In genomic region chr19:29429021-29429420, GRCh38 we compare ENCODE assay signal across 26 cellular contexts.
"Had no signal": no experiment of that assay in that cellular context is flagged by ENCODE, and none has a peak within 500 bp of the region (broad histone marks: within the 10 kb centered on the region; RNA-seq: fewer than 3 reads in every experiment).

No MANE protein-coding gene starts in this region.

- DNase-seq: colonic mucosa; cortex of kidney; effector CD8-positive, alpha-beta T cell; effector memory CD8-positive, alpha-beta T cell; endodermal cell; erythroblast; esophagus squamous epithelium; foreskin fibroblast; foreskin melanocyte; gastrocnemius medialis; glutamatergic neuron; head of caudate nucleus; heart right ventricle; hippocampal formation; islet precursor cell; left cardiac atrium; left lung; left ventricle myocardium superior; lower lobe of right lung; mesenchymal stem cell; mucosa of descending colon had no signal

- H3K9me3 ChIP-seq: colonic mucosa, esophagus squamous epithelium, gastrocnemius medialis, left lung, lower lobe of right lung, mucosa of descending colon had no signal

- H3K4me1 ChIP-seq: colonic mucosa, esophagus squamous epithelium, gastrocnemius medialis, heart right ventricle, left lung, lower lobe of right lung had no signal

- H3K27me3 ChIP-seq: colonic mucosa, gastrocnemius medialis had no signal

- H3K4me3 ChIP-seq: colonic mucosa, esophagus squamous epithelium, gastrocnemius medialis, heart right ventricle, left lung, lower lobe of right lung, mucosa of descending colon had no signal

- H3K4me1 Mint-ChIP-seq: endodermal cell, mesothelial cell of epicardium had no signal

- ATAC-seq: effector memory CD8-positive, alpha-beta T cell; esophagus mucosa; gastrocnemius medialis; left cardiac atrium; left lung; left ventricle myocardium superior; lower lobe of right lung; mucosa of descending colon had no signal

- H3K27me3 Mint-ChIP-seq: dendritic cell treated with granulocyte-macrophage colony-stimulating factor and Interleukin-4, amounts not matched to agents 40 ng/mL and 50 ng/mL, for 4 days had no signal

- H3K36me3 ChIP-seq: colonic mucosa, esophagus squamous epithelium, gastrocnemius medialis, heart right ventricle, left lung, lower lobe of right lung had no signal

- FAIRE-seq: endometrium had no signal

- H3K9me3 Mint-ChIP-seq: dendritic cell treated with granulocyte-macrophage colony-stimulating factor and Interleukin-4, amounts not matched to agents 40 ng/mL and 50 ng/mL, for 4 days; effector memory CD8-positive, alpha-beta T cell had no signal

- H3K36me3 Mint-ChIP-seq: mesothelial cell of epicardium had no signal

- H3K4me3 Mint-ChIP-seq: dendritic cell treated with granulocyte-macrophage colony-stimulating factor and Interleukin-4, amounts not matched to agents 40 ng/mL and 50 ng/mL, for 4 days; effector memory CD8-positive, alpha-beta T cell; endodermal cell; mesothelial cell of epicardium had no signal

- H3K27ac Mint-ChIP-seq: dendritic cell treated with granulocyte-macrophage colony-stimulating factor and Interleukin-4, amounts not matched to agents 40 ng/mL and 50 ng/mL, for 4 days; effector memory CD8-positive, alpha-beta T cell; endodermal cell; mesothelial cell of epicardium had no signal

- H3K27ac ChIP-seq: colonic mucosa, epithelial cell of prostate, esophagus squamous epithelium, gastrocnemius medialis, heart right ventricle, left lung, lower lobe of right lung had no signal
